In genomic region chr16:81623365-81624102, GRCh38 we compare ENCODE assay signal across 8 cellular contexts.
DNase-seq lines count a peak whose midpoint lies in the region; ATAC-seq and TF ChIP-seq lines count a peak whose summit lies in the region.

No MANE protein-coding gene starts in this region.

- H2AFZ ChIP-seq in DND-41 (ENCODE audit: low read depth, low read length) = no peak overlapping the region

- no peaks in the 10 kb centered on the region for H3K4me1 ChIP-seq in DND-41 (ENCODE audit: insufficient read depth, low read length)
- peaks cover 2 to 8% of the 10 kb centered on the region in 2 donors for H3K4me1 ChIP-seq in ascending aorta

- H3K9ac ChIP-seq in DND-41 (ENCODE audit: low read depth, low read length) = no peak overlapping the region

- no peaks in the 10 kb centered on the region for H3K9me3 ChIP-seq in DND-41 (ENCODE audit: insufficient read depth, low read length, severe bottlenecking)
- no peaks in the 10 kb centered on the region for H3K9me3 ChIP-seq in ascending aorta

- peaks cover 45% of the 10 kb centered on the region for H3K36me3 ChIP-seq in DND-41 (ENCODE audit: insufficient read depth, low read length)
- no peaks in the 10 kb centered on the region for H3K36me3 ChIP-seq in ascending aorta

- in situ Hi-C loops in KBM-7 (cut with MboI; ENCODE audit: low pct_unique_long_range_greater_than_20kb, low sequenced_read_pairs) = no loop called here

- H3K4me2 ChIP-seq in DND-41 (ENCODE audit: insufficient read depth, low read length) = no peak overlapping the region

- H3K79me2 ChIP-seq in DND-41 (ENCODE audit: insufficient read depth, low read length) = peaks cover 12% of the 10 kb centered on the region

- DNase-seq in DND-41 (peak; percentile 46), KBM-7 (peak; percentile 63), SW480 (ENCODE audit: low spot score) (peak; percentile 41), ascending aorta (ENCODE audit: low spot score in 2 of 2) (no peak), kidney glomerular epithelial cell (lab: John Stamatoyannopoulos, UW) (peak; percentile 35)
- DNase-seq in stimulated activated CD8-positive, alpha-beta memory T cell treated with anti-CD3 and anti-CD28 coated beads, Interleukin-15, amount 100 ng/mL, for 1 hour (ENCODE audit: low read depth) = peak; percentile 36
- no peak for DNase-seq in effector CD8-positive, alpha-beta T cell (lab: John Stamatoyannopoulos, UW)

- intact Hi-C loops in ascending aorta (cut with DNase I) = no loop called here

- H3K4me3 ChIP-seq in DND-41 (ENCODE audit: low read depth in 1 of 2, low read length in 2 of 2) = no peak overlapping the region
- H3K4me3 ChIP-seq in ascending aorta = no peak overlapping the region

- peak; percentile 55; the same call in 2 of the 3 replicates for ATAC-seq in DND-41 (ENCODE audit: insufficient read depth, low read depth)
- no peak for ATAC-seq in HG03045 (IDR thresholded peaks at IDR 0.05; ENCODE audit: unreplicated experiment)

- H4K20me1 ChIP-seq in DND-41 (ENCODE audit: insufficient read depth, low read length) = peaks cover 78% of the 10 kb centered on the region

- TF ChIP-seq CTCF in DND-41 (IDR thresholded peaks at IDR 0.05; ENCODE audit: borderline replicate concordance, extremely low read depth, low read length, poor library complexity, severe bottlenecking) (peak; percentile 66), ascending aorta (IDR thresholded peaks at IDR 0.05) (peak in 2 of 3 experiments; percentile 13 to 33)

- H3K27ac ChIP-seq in DND-41 (ENCODE audit: low read length) (no peak overlapping the region), ascending aorta (no peak overlapping the region)

- H3K27me3 ChIP-seq in DND-41 (ENCODE audit: insufficient read depth, low read length, poor library complexity) (no peaks in the 10 kb centered on the region), ascending aorta (no peaks in the 10 kb centered on the region)

Comparison
In these comparisons a context has a peak if more than half of its experiments do, and no peak if none do; other contexts are left out.
1. DNase-seq: peak in DND-41 (single experiment), KBM-7 (single experiment), SW480 (single experiment), kidney glomerular epithelial cell (single experiment) and stimulated activated CD8-positive, alpha-beta memory T cell treated with anti-CD3 and anti-CD28 coated beads, Interleukin-15, amount 100 ng/mL, for 1 hour (single experiment); none in ascending aorta (0 of 2) and effector CD8-positive, alpha-beta T cell (single experiment).